1 cellular context compared by ENCODE assay signal in genomic region chr2:12594590-12594989, GRCh38.
TF ChIP-seq lines count a peak whose summit lies in the region.

No MANE protein-coding gene starts in this region.

TF ChIP-seq in H1, 55 proteins besides CTCF, POLR2A, EP300 and RAD21 (continued from another document):
- TF ChIP-seq CHD7 (IDR thresholded peaks at IDR 0.05; ENCODE audit: insufficient replicate concordance, low read length) (no peak), JUND (IDR thresholded peaks at IDR 0.05; ENCODE audit: low read length) (no peak), CBX5 (IDR thresholded peaks at IDR 0.05; ENCODE audit: low read depth, low read length) (no peak), ATF3 (IDR thresholded peaks at IDR 0.05; ENCODE audit: insufficient read depth, low read depth, low read length) (no peak), EGR1 (IDR thresholded peaks at IDR 0.05; ENCODE audit: borderline replicate concordance, low read depth, low read length) (no peak), CEBPB (IDR thresholded peaks at IDR 0.05; ENCODE audit: low read depth, low read length) (no peak), BCL11A (IDR thresholded peaks at IDR 0.05; ENCODE audit: low read depth in 2 of 2, low read length in 2 of 2) (no peak), BRCA1 (IDR thresholded peaks at IDR 0.05; ENCODE audit: low read depth, low read length) (no peak), FOSL1 (IDR thresholded peaks at IDR 0.05; ENCODE audit: insufficient read depth, low read depth, low read length) (no peak), SIRT6 (IDR thresholded peaks at IDR 0.05; ENCODE audit: low read length) (no peak), POU5F1 (IDR thresholded peaks at IDR 0.05; ENCODE audit: low read depth, low read length) (no peak), KDM5A (IDR thresholded peaks at IDR 0.05; ENCODE audit: low read length) (no peak), MAFK (IDR thresholded peaks at IDR 0.05; ENCODE audit: low read depth, low read length) (no peak), BACH1 (IDR thresholded peaks at IDR 0.05; ENCODE audit: low read length) (no peak), TBP (IDR thresholded peaks at IDR 0.05; ENCODE audit: low read depth, low read length) (no peak), CHD1 (IDR thresholded peaks at IDR 0.05; ENCODE audit: low read depth, low read length) (no peak), HDAC6 (IDR thresholded peaks at IDR 0.05; ENCODE audit: low read depth, low read length) (no peak)
